In genomic region chr12:7832059-7832696, GRCh38 we compare ENCODE assay signal across 8 cellular contexts. TPM values are rescaled to one million over a fixed set of nuclear protein-coding genes. Genes with fewer than 3 reads are reported as not detected.
DNase-seq lines count a peak whose midpoint lies in the region; ATAC-seq and TF ChIP-seq lines count a peak whose summit lies in the region.

No MANE protein-coding gene starts in this region.

- no peaks in the 10 kb centered on the region for H3K36me3 Mint-ChIP-seq in activated naive CD4-positive, alpha-beta T cell treated with anti-CD3 and anti-CD28 coated beads, Interleukin-2, amount 50 U/mL, for 72 hours

- H3K9me3 Mint-ChIP-seq in activated naive CD4-positive, alpha-beta T cell treated with anti-CD3 and anti-CD28 coated beads, Interleukin-2, amount 50 U/mL, for 72 hours, result no peaks in the 10 kb centered on the region

- DNase-seq in NCI-H1436 (lab: John Stamatoyannopoulos, UW), result peak; percentile 9
- no peak for DNase-seq in NCI-H1436 treated with DMSO at 0.1 percent for 48 hours (lab: John Stamatoyannopoulos, UW)
- peak; percentile 76 for DNase-seq in NCI-H2171 (lab: John Stamatoyannopoulos, UW)
- DNase-seq in activated naive CD4-positive, alpha-beta T cell treated with anti-CD3 and anti-CD28 coated beads, Interleukin-2, amount 50 U/mL, for 72 hours (ENCODE audit: low spot score in 2 of 2), result peak in 1 of 2 donors; percentile 36
- peak; percentile 84 for DNase-seq in iPS-NIHi11 (ENCODE audit: low spot score)
- DNase-seq in transverse colon, result no peak

- in situ Hi-C loops in transverse colon (cut with MboI; ENCODE audit: low pct_ligation_motif_present in 1 of 4, low pct_unique_long_range_greater_than_20kb in 1 of 4, low sequenced_read_pairs in 3 of 4), result no loop called here

- TF ChIP-seq CTCF in transverse colon (IDR thresholded peaks at IDR 0.05), result peak in 3 of 5 experiments; percentile 17 to 37 (median 34)

- H3K4me3 ChIP-seq in transverse colon, result no peak overlapping the region

- TF ChIP-seq POLR2A in transverse colon (IDR thresholded peaks at IDR 0.05), result no peak

- WGBS in transverse colon (ENCODE audit: low coverage in 1 of 2), 2 donors, result 57% methylated on average over 5 to 6 of the region's 6 CpGs

- H3K27me3 ChIP-seq in transverse colon, result no peaks in the 10 kb centered on the region

- H3K9me3 ChIP-seq in transverse colon, result no peaks in the 10 kb centered on the region

- intact Hi-C loops in transverse colon (cut with DNase I; ENCODE audit: low total_unique reads), result no loop called here

- H3K27ac Mint-ChIP-seq in activated naive CD4-positive, alpha-beta T cell treated with anti-CD3 and anti-CD28 coated beads, Interleukin-2, amount 50 U/mL, for 72 hours, result no peak overlapping the region

- H3K27ac ChIP-seq in transverse colon, result no peak overlapping the region

- TF ChIP-seq EP300 in transverse colon (IDR thresholded peaks at IDR 0.05; ENCODE audit: low read depth), result no peak

- H3K36me3 ChIP-seq in transverse colon, result no peaks in the 10 kb centered on the region

- ATAC-seq in GM19395 (IDR thresholded peaks at IDR 0.05; ENCODE audit: unreplicated experiment), result peak; percentile 53
- ATAC-seq in activated naive CD4-positive, alpha-beta T cell treated with anti-CD3 and anti-CD28 coated beads, Interleukin-2, amount 50 U/mL, for 72 hours, result peak; percentile 78 to 89
- no peak for ATAC-seq in HG02588 (IDR thresholded peaks at IDR 0.05; ENCODE audit: unreplicated experiment)

- no peaks in the 10 kb centered on the region for H3K4me1 ChIP-seq in transverse colon

RNA-seq across cellular contexts. Expression of gene SLC2A14, which starts 40.5 kb away (rescaled TPM):
- total RNA-seq in activated naive CD4-positive, alpha-beta T cell treated with anti-CD3 and anti-CD28 coated beads, Interleukin-2, amount 50 U/mL, for 72 hours, result 1 to 10 TPM in 1 of 2 donors, under 1 TPM in 1; 0.09 to 4.6 TPM
- under 1 TPM in 2 of 4 donors, not detected in 2; 0.48 to 0.96 TPM for total RNA-seq in transverse colon

RNA-seq across cellular contexts. Expression of gene NANOG, which starts 43.0 kb away (rescaled TPM):
- not detected for total RNA-seq in activated naive CD4-positive, alpha-beta T cell treated with anti-CD3 and anti-CD28 coated beads, Interleukin-2, amount 50 U/mL, for 72 hours
- total RNA-seq in transverse colon, result under 1 TPM in 2 of 4 donors, not detected in 2; 0.16 to 0.41 TPM

Comparison
In these comparisons a context has a peak if more than half of its experiments do, and no peak if none do; other contexts are left out.
1. DNase-seq: peak in NCI-H1436 (single experiment), NCI-H2171 (single experiment) and iPS-NIHi11 (single experiment); none in NCI-H1436 treated with DMSO at 0.1 percent for 48 hours (single experiment) and transverse colon (single experiment).